Comparison of ENCODE assay signal across 14 cellular contexts in the genomic region with DNA sequence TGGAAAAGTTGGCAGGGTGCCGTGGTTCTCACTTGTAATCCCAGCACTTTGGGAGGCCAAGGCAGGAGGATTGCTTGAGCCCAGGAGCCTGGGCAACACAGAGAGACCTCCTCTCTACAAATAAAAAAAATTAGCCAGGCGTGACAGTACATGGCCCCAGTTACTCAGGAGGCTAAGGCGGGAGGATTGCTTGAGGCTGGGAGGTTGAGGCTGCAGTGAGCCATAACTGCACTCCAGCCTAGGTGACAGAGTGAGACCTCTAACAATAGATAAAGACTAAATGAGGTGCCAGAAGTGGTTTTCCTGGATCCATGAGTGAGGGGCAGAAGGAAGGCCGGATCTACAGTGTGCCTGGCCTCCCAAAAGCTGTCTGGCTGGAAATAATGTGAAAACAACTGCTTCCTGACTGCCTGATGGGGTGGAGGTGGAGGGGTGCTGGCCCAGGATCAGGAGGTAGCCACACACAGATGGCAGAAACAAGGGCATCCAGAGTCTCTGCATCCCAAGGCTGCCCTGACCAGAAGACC. TPM values are rescaled to one million over a fixed set of nuclear protein-coding genes. Genes with fewer than 3 reads are reported as not detected.
DNase-seq lines count a peak whose midpoint lies in the region; ATAC-seq, FAIRE-seq and TF ChIP-seq lines count a peak whose summit lies in the region.
"Had no signal": no experiment of that assay in that cellular context is flagged by ENCODE, and none has a peak within 500 bp of the region (broad histone marks: within the 10 kb centered on the region; RNA-seq: fewer than 3 reads in every experiment).

No MANE protein-coding gene starts in this region.

- H3K4me1 Mint-ChIP-seq in mesothelial cell of epicardium = peaks cover 60% of the 10 kb centered on the region
- peaks cover 56% of the 10 kb centered on the region for H3K4me1 Mint-ChIP-seq in type B pancreatic cell (ENCODE audit: unreplicated experiment)

- no peaks in the 10 kb centered on the region for H3K27me3 Mint-ChIP-seq in mesothelial cell of epicardium (ENCODE audit: low read depth)
- peaks cover 3% of the 10 kb centered on the region for H3K27me3 Mint-ChIP-seq in type B pancreatic cell

- H4K91ac ChIP-seq in H1 (replicated peaks; ENCODE audit: insufficient read length, low read length) = no peak overlapping the region

- no peak overlapping the region for H3K14ac ChIP-seq in H1 (ENCODE audit: insufficient read length)

- no peak overlapping the region for H3K9ac ChIP-seq in H1 (replicated peaks in 1 of 4; ENCODE audit: extremely low read depth in 1 of 4, low read depth in 3 of 4, low read length in 3 of 4)

- no peak for TF ChIP-seq CTCF in right atrium auricular region (IDR thresholded peaks at IDR 0.05)
- TF ChIP-seq CTCF in H1 (IDR thresholded peaks at IDR 0.05; ENCODE audit: control extremely low read depth in 1 of 3, insufficient read depth in 1 of 3, low read depth in 1 of 3, low read length in 3 of 3) = no peak
- no peak for TF ChIP-seq CTCF in mesothelial cell of epicardium (IDR thresholded peaks at IDR 0.05; ENCODE audit: unreplicated experiment)
- TF ChIP-seq CTCF in type B pancreatic cell (conservative IDR thresholded peaks at IDR 0.05) = no peak

- intact Hi-C loops in left ventricle myocardium superior (cut with micrococcal nuclease) = loop anchor here (5.0 to 10.0 kb wide), 2 partner anchors 43 to 140 kb away; no protein-coding TSS in a partner anchor

- no peak overlapping the region; the same call in 1 of the 2 replicates for H2BK20ac ChIP-seq in H1 (ENCODE audit: low read length)

- no peak overlapping the region for H4K8ac ChIP-seq in H1 (ENCODE audit: extremely low read depth, insufficient read depth, low read length)

- H3K27ac Mint-ChIP-seq in mesothelial cell of epicardium (peak overlapping the region; percentile 18), type B pancreatic cell (no peak overlapping the region)
- H3K27ac Mint-ChIP-seq: activated CD4-positive, alpha-beta memory T cell treated with anti-CD3 and anti-CD28 coated beads, Interleukin-2, amount 10 ng/mL, durations not matched to agents 7 days and 5 days; activated T-helper 2 cell treated with anti-CD3 and anti-CD28 coated beads, Interferon-gamma antibody, Interleukin-2, Interleukin-4, amounts not matched to agents 10 μg/mL and 5 μg/mL and 100 μg/mL, durations not matched to agents 14 hours and 24 hours and 36 hours had no signal

- no peak overlapping the region; the same call in 1 of the 2 replicates for H3K18ac ChIP-seq in H1 (ENCODE audit: extremely low read depth, low read length)

- DNase-seq in right atrium auricular region (ENCODE audit: low spot score) = no peak
- no peak for DNase-seq in left ventricle myocardium superior
- DNase-seq in H1 (ENCODE audit: low read depth in 1 of 2, low spot score in 2 of 2) = no peak
- DNase-seq in mesothelial cell of epicardium (ENCODE audit: low spot score in 2 of 2, unreplicated experiment in 2 of 2) = no peak
- DNase-seq in type B pancreatic cell (ENCODE audit: extremely low spot score, unreplicated experiment) = no peak
- DNase-seq: activated CD4-positive, alpha-beta memory T cell treated with anti-CD3 and anti-CD28 coated beads, Interleukin-2, amount 10 ng/mL, durations not matched to agents 7 days and 5 days; anterior cingulate cortex; SIG-M5; stimulated activated CD4-positive, alpha-beta T cell treated with anti-CD3 and anti-CD28 coated beads, Interleukin-4, amount 100 ng/mL, for 24 hours had no signal

- 0 out of 2 replicates have a peak overlapping the region, but pooled peaks have one; percentile 29 for H2BK15ac ChIP-seq in H1 (ENCODE audit: low read length)

- no peak for FAIRE-seq in H1 (lab: Jason Lieb, UNC)
- FAIRE-seq: TTC549 had no signal

- no peaks in the 10 kb centered on the region for H3K36me3 ChIP-seq in right atrium auricular region
- H3K36me3 ChIP-seq in H1 (ENCODE audit: control insufficient read depth in 2 of 4, insufficient read depth in 4 of 4, low read length in 3 of 4) = no peaks in the 10 kb centered on the region

- H3K36me3 Mint-ChIP-seq in mesothelial cell of epicardium = no peaks in the 10 kb centered on the region
- no peaks in the 10 kb centered on the region for H3K36me3 Mint-ChIP-seq in type B pancreatic cell

- peak overlapping the region in 1 of 2 experiments; percentile 97; a peak in 2 of 4 replicates for H3K4me2 ChIP-seq in H1 (ENCODE audit: insufficient read depth in 1 of 2, low read depth in 2 of 2, low read length in 2 of 2)

- H4K5ac ChIP-seq in H1 (ENCODE audit: insufficient read length, low read depth, low read length) = no peak overlapping the region

- TF ChIP-seq RAD21 in H1 (IDR thresholded peaks at IDR 0.05 in 1 of 2, conservative IDR thresholded peaks at IDR 0.05 in 1 of 2; ENCODE audit: low read depth in 2 of 2, low read length in 2 of 2) = no peak

- H2BK120ac ChIP-seq in H1 (replicated peaks; ENCODE audit: low read depth, low read length) = no peak overlapping the region

- H3K4me1 ChIP-seq in right atrium auricular region (peaks cover 3 to 83% of the 10 kb centered on the region in 2 donors), H1 (replicated peaks in 1 of 4; ENCODE audit: control insufficient read depth in 3 of 4, insufficient read depth in 4 of 4, low read length in 3 of 4) (peaks cover 3 to 44% (median 28%) of the 10 kb centered on the region in 4 experiments)

- peaks cover 12% of the 10 kb centered on the region for H3K79me1 ChIP-seq in H1 (ENCODE audit: low read depth, low read length)

- no peak overlapping the region for H3K23ac ChIP-seq in H1 (ENCODE audit: insufficient read length)

- TF ChIP-seq EP300 in H1 (IDR thresholded peaks at IDR 0.05; ENCODE audit: borderline replicate concordance in 1 of 2, low read depth in 2 of 2, low read length in 2 of 2) = no peak

- POLR2A ChIA-PET in H1 (lab: Charles Lee; ENCODE audit: partially characterized antibody) = interaction anchor here (0.9 to 1.2 kb wide), 2 partner anchors 8 to 17 kb away, joined by 3 read pairs; no protein-coding TSS in a partner anchor

- H2BK5ac ChIP-seq in H1 (ENCODE audit: low read depth, low read length) = no peak overlapping the region

- ATAC-seq in left ventricle myocardium superior (no peak), GM18907 (IDR thresholded peaks at IDR 0.05; ENCODE audit: unreplicated experiment) (no peak), GM21390 (IDR thresholded peaks at IDR 0.05; ENCODE audit: unreplicated experiment) (no peak), GM18511 (IDR thresholded peaks at IDR 0.05; ENCODE audit: unreplicated experiment) (no peak)

- H3K9me3 ChIP-seq in right atrium auricular region = no peaks in the 10 kb centered on the region
- H3K9me3 ChIP-seq in H1 (ENCODE audit: insufficient read depth in 2 of 2, low read depth in 1 of 2, low read length in 1 of 2) = no peaks in the 10 kb centered on the region

- H4K20me1 ChIP-seq in H1 (replicated peaks in 1 of 2; ENCODE audit: control insufficient read depth in 1 of 2, insufficient read depth in 2 of 2, low read length in 2 of 2) = peaks cover 9 to 23% of the 10 kb centered on the region in 2 experiments

- H3K4ac ChIP-seq in H1 (replicated peaks; ENCODE audit: insufficient read length, low read depth, low read length) = no peak overlapping the region

- WGBS in H1 (ENCODE audit: extremely low coverage in 1 of 2, insufficient coverage in 1 of 2, insufficient read length in 1 of 2, insufficient replicate concordance in 2 of 2, low coverage in 1 of 2, low lambda C conversion rate in 2 of 2, missing lambda C conversion rate in 1 of 2), 2 experiments = 86% methylated on average over 4 of the region's 4 CpGs; no CpG with 5 or more reads in 1 of the 2 experiments

- CTCF ChIA-PET in H1 (lab: Charles Lee; ENCODE audit: partially characterized antibody) = interaction anchor here (1.7 to 5.9 kb wide), 2 partner anchors 40 to 48 kb away, joined by 7 to 24 read pairs; no protein-coding TSS in a partner anchor

- no peak overlapping the region for H2AFZ ChIP-seq in H1 (ENCODE audit: low read length)

- H3K4me3 ChIP-seq in right atrium auricular region = no peak overlapping the region
- no peak overlapping the region for H3K4me3 ChIP-seq in H1 (ENCODE audit: extremely low read depth in 1 of 4, insufficient read depth in 2 of 4, low read depth in 3 of 4, low read length in 4 of 4)

- H3K27ac ChIP-seq in right atrium auricular region (peak overlapping the region; percentile 95 to 99), H1 (ENCODE audit: low read depth, low read length) (no peak overlapping the region)

- H3K9me3 Mint-ChIP-seq in mesothelial cell of epicardium (no peaks in the 10 kb centered on the region), type B pancreatic cell (no peaks in the 10 kb centered on the region)
- H3K9me3 Mint-ChIP-seq: activated CD4-positive, alpha-beta memory T cell treated with anti-CD3 and anti-CD28 coated beads, Interleukin-2, amount 10 ng/mL, durations not matched to agents 7 days and 5 days; activated T-helper 2 cell treated with anti-CD3 and anti-CD28 coated beads, Interferon-gamma antibody, Interleukin-2, Interleukin-4, amounts not matched to agents 10 μg/mL and 5 μg/mL and 100 μg/mL, durations not matched to agents 14 hours and 24 hours and 36 hours had no signal

- H3K4me3 Mint-ChIP-seq in mesothelial cell of epicardium (peak overlapping the region; percentile 92), type B pancreatic cell (peak overlapping the region; percentile 95)
- H3K4me3 Mint-ChIP-seq: activated CD4-positive, alpha-beta memory T cell treated with anti-CD3 and anti-CD28 coated beads, Interleukin-2, amount 10 ng/mL, durations not matched to agents 7 days and 5 days had no signal

- no peaks in the 10 kb centered on the region for H3K27me3 ChIP-seq in right atrium auricular region
- peaks cover 0 to 16% (median 12%) of the 10 kb centered on the region in 4 experiments; a peak in 5 of 7 replicates for H3K27me3 ChIP-seq in H1 (replicated peaks in 1 of 4; ENCODE audit: control insufficient read depth in 3 of 4, extremely low read depth in 1 of 4, insufficient read depth in 3 of 4, low read length in 3 of 4)

- TF ChIP-seq POLR2A in H1 (IDR thresholded peaks at IDR 0.05; ENCODE audit: control extremely low read depth in 1 of 2, low read depth in 2 of 2, low read length in 2 of 2) = no peak

- peaks cover 18% of the 10 kb centered on the region for H3K23me2 ChIP-seq in H1 (ENCODE audit: low read depth, low read length)

- no peak overlapping the region for H3K56ac ChIP-seq in H1 (replicated peaks; ENCODE audit: insufficient read length, low read depth, low read length)

- H3K79me2 ChIP-seq in H1 (ENCODE audit: control insufficient read depth in 1 of 2, insufficient read depth in 2 of 2, low read length in 2 of 2) = peaks cover 3 to 59% of the 10 kb centered on the region in 2 experiments; a peak in 3 of 4 replicates

- 0 out of 2 replicates have a peak overlapping the region, but pooled peaks have one; percentile 1 for H2BK12ac ChIP-seq in H1 (ENCODE audit: low read depth, low read length)

- H2AK5ac ChIP-seq in H1 (ENCODE audit: low read depth, low read length) = no peak overlapping the region

RNA-seq across cellular contexts. Expression of a gene that starts 4.1 kb away (rescaled TPM):
- total RNA-seq in right atrium auricular region (10 to 100 TPM; 33.9 to 39.9 TPM), left ventricle myocardium superior (15.9 TPM), mesothelial cell of epicardium (33.7 to 35.5 TPM (median 35.4 TPM) in 3 replicates), type B pancreatic cell (ENCODE audit: low replicate concordance) (14.4 and 20.0 TPM in 2 replicates)
- 12.6 and 13.7 TPM in 2 replicates for total RNA-seq in H1 (2021; fragmentation: NEBNext Ultra II Directional; extraction: Animal tissue kit (Norgen Biotek cat#: 25700))
- 4.1 and 7.1 TPM in 2 replicates for polyA plus RNA-seq in H1 (2011; rRNA removed)
- polyA plus RNA-seq in H1 (2011; cell fraction: cytosol; rRNA removed) = 7.7 TPM
- 8.0 TPM for polyA plus RNA-seq in H1 (2011; cell fraction: nucleus; rRNA removed)
- polyA plus RNA-seq in H1 (2012, experiment 1 of 2) = 5.9 to 8.4 TPM (median 7.6 TPM) in 4 replicates
- polyA plus RNA-seq in H1 (2012, experiment 2 of 2) = 6.2 TPM
- polyA plus RNA-seq in H1 (2013, experiment 1 of 2) = 4.7 TPM
- 5.2 TPM for polyA plus RNA-seq in H1 (2013, experiment 2 of 2)
- 3.8 and 6.1 TPM in 2 replicates for polyA minus RNA-seq in H1 (2011; rRNA and poly(A)+ RNA removed)
- 9.8 TPM for polyA minus RNA-seq in H1 (2011; cell fraction: cytosol; rRNA and poly(A)+ RNA removed)
- polyA minus RNA-seq in H1 (2011; cell fraction: nucleus; rRNA and poly(A)+ RNA removed) = 12.9 TPM
